In the genomic region with DNA sequence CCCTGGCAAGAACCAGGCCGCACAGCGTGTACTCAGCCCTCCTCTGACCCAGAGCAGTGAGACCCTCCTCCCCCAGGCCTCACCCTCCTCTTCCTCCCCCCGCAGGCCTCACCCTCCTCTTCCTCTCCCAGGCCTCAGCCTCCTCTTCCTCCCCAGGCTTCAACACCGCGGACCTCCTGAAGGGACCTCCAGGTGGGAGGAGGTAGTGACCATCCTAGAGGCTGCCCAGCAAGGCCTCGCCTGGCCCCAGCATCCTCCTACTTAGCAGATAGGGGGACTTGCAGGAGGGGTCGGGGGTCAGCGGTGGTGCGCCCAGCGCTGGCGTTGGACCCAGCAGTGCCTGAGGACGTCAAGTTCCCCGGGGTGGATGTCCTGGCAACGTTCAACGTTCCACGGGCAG, we compare ENCODE assay signal across 10 cellular contexts.
DNase-seq lines count a peak whose midpoint lies in the region; ATAC-seq lines count a peak whose summit lies in the region.
"Had no signal": no experiment of that assay in that cellular context is flagged by ENCODE, and none has a peak within 500 bp of the region (broad histone marks: within the 10 kb centered on the region; RNA-seq: fewer than 3 reads in every experiment).

No MANE protein-coding gene starts in this region.

- no peak overlapping the region for H3K4me3 ChIP-seq in neuronal stem cell (ENCODE audit: low read length in 2 of 2)
- H3K4me3 ChIP-seq: ovary had no signal

- H2BK12ac ChIP-seq in neuronal stem cell (ENCODE audit: low read length), result no peak overlapping the region

- H3K4me1 ChIP-seq in neuronal stem cell (ENCODE audit: control insufficient read depth in 2 of 2, insufficient read depth in 1 of 2, low read depth in 1 of 2, low read length in 2 of 2), result peaks cover 11 to 20% of the 10 kb centered on the region in 2 donors

- peaks cover 10 to 13% of the 10 kb centered on the region in 2 donors for H3K9me3 ChIP-seq in neuronal stem cell (replicated peaks in 1 of 2; ENCODE audit: control insufficient read depth in 2 of 2, insufficient read depth in 1 of 2, low read depth in 1 of 2, low read length in 2 of 2)
- H3K9me3 ChIP-seq: ovary had no signal

- H2AK5ac ChIP-seq in neuronal stem cell (ENCODE audit: low read depth, low read length), result peak overlapping the region; percentile 78

- no peak overlapping the region for H2AFZ ChIP-seq in neuronal stem cell (ENCODE audit: low read length)

- H3K36me3 ChIP-seq in neuronal stem cell (replicated peaks in 1 of 2; ENCODE audit: control insufficient read depth in 2 of 2, insufficient read depth in 2 of 2, low read length in 2 of 2), result peaks cover 2 to 5% of the 10 kb centered on the region in 2 donors
- H3K36me3 ChIP-seq: ovary had no signal

- H2BK5ac ChIP-seq in neuronal stem cell (ENCODE audit: low read length), result peak overlapping the region; percentile 61

- H3K18ac ChIP-seq in neuronal stem cell (ENCODE audit: low read length), result peak overlapping the region; percentile 78

- DNase-seq in UCSD-AML1 (lab: John Stamatoyannopoulos, UW; ENCODE audit: unreplicated experiment) (peak; percentile 71), neuronal stem cell (ENCODE audit: low spot score) (no peak), cortex of kidney (lab: John Stamatoyannopoulos, UW) (no peak), iPS-NIHi7 (ENCODE audit: extremely low spot score) (no peak), NCI-H1417 (lab: John Stamatoyannopoulos, UW) (no peak), NCI-H1417 treated with DMSO at 0.1 percent for 48 hours (lab: John Stamatoyannopoulos, UW) (no peak)
- DNase-seq: NCI-H2107 had no signal

- no peak overlapping the region for H4K8ac ChIP-seq in neuronal stem cell (ENCODE audit: low read depth, low read length)

- peaks cover 17% of the 10 kb centered on the region for H3K79me1 ChIP-seq in neuronal stem cell (ENCODE audit: low read depth, low read length)

- H2BK120ac ChIP-seq in neuronal stem cell (ENCODE audit: low read depth, low read length), result no peak overlapping the region

- no peak overlapping the region for H4K91ac ChIP-seq in neuronal stem cell (ENCODE audit: low read depth, low read length, poor library complexity)

- no peak overlapping the region for H3K27ac ChIP-seq in neuronal stem cell (replicated peaks; ENCODE audit: low read length)
- H3K27ac ChIP-seq: ovary had no signal

- H3K23ac ChIP-seq in neuronal stem cell (ENCODE audit: low read depth, low read length, poor library complexity), result peak overlapping the region; percentile 39

- H3K9ac ChIP-seq in neuronal stem cell (ENCODE audit: low read depth, low read length, poor library complexity), result no peak overlapping the region

- H3K4ac ChIP-seq in neuronal stem cell (ENCODE audit: low read length), result peak overlapping the region; percentile 58

- whole genome bisulfite sequencing in neuronal stem cell (ENCODE audit: extremely low coverage in 2 of 2, insufficient read length in 2 of 2, insufficient replicate concordance in 1 of 2), 2 donors, result no CpG with 5 or more reads among the region's 16 CpGs

- peak; percentile 14 for ATAC-seq in GM18907 (IDR thresholded peaks at IDR 0.05; ENCODE audit: unreplicated experiment)
- peak; percentile 16 for ATAC-seq in HG02798 (IDR thresholded peaks at IDR 0.05; ENCODE audit: poor library complexity, unreplicated experiment)

- H2BK15ac ChIP-seq in neuronal stem cell (ENCODE audit: low read length), result peak overlapping the region; percentile 82

- H3K27me3 ChIP-seq in neuronal stem cell (ENCODE audit: control insufficient read depth in 3 of 3, insufficient read depth in 3 of 3, low read depth in 1 of 3, low read length in 3 of 3), result no peaks in the 10 kb centered on the region
- H3K27me3 ChIP-seq: ovary had no signal

- H3K4me2 ChIP-seq in neuronal stem cell (ENCODE audit: insufficient read depth, low read length, poor library complexity, severe bottlenecking), result no peak overlapping the region

- no peak overlapping the region for H3K14ac ChIP-seq in neuronal stem cell (ENCODE audit: low read length)
